16 cellular contexts compared by ENCODE assay signal in genomic region chr5:154264549-154265196, GRCh38.
"Had no signal": no experiment of that assay in that cellular context is flagged by ENCODE, and none has a peak within 500 bp of the region (broad histone marks: within the 10 kb centered on the region; RNA-seq: fewer than 3 reads in every experiment).

No MANE protein-coding gene starts in this region.

- H3K4me1 ChIP-seq: psoas muscle had no signal

- ATAC-seq: psoas muscle; stimulated activated effector memory CD8-positive, alpha-beta T cell treated with anti-CD3 and anti-CD28 coated beads, Interleukin-12 subunit alpha, Interleukin-12 subunit beta, amount 100 ng/mL, for 72 hours; T-helper 17 cell had no signal

- H3K27ac ChIP-seq: psoas muscle had no signal

- H3K27ac Mint-ChIP-seq: activated CD4-positive, alpha-beta T cell treated with anti-CD3 and anti-CD28 coated beads, Interleukin-2, amount 10 ng/mL, durations not matched to agents 24 days and 14 days; activated T-helper 1 cell treated with anti-CD3 and anti-CD28 coated beads, Interleukin-12 subunit alpha, Interleukin-12 subunit beta, Interleukin-2, Interleukin-4 antibody, amounts not matched to agents 30 ng/mL and 10 ng/mL and 1 ng/mL, durations not matched to agents 14 hours and 24 hours and 36 hours; dendritic cell treated with granulocyte-macrophage colony-stimulating factor and Interleukin-4, amounts not matched to agents 40 ng/mL and 50 ng/mL, for 4 days; stimulated activated effector memory CD8-positive, alpha-beta T cell treated with anti-CD3 and anti-CD28 coated beads, Interleukin-12 subunit alpha, Interleukin-12 subunit beta, amount 100 ng/mL, for 72 hours; T-helper 17 cell had no signal

- H3K9me3 Mint-ChIP-seq: activated CD4-positive, alpha-beta T cell treated with anti-CD3 and anti-CD28 coated beads, Interleukin-2, amount 10 ng/mL, durations not matched to agents 24 days and 14 days; activated T-helper 1 cell treated with anti-CD3 and anti-CD28 coated beads, Interleukin-12 subunit alpha, Interleukin-12 subunit beta, Interleukin-2, Interleukin-4 antibody, amounts not matched to agents 30 ng/mL and 10 ng/mL and 1 ng/mL, durations not matched to agents 14 hours and 24 hours and 36 hours; dendritic cell treated with granulocyte-macrophage colony-stimulating factor and Interleukin-4, amounts not matched to agents 40 ng/mL and 50 ng/mL, for 4 days; effector memory CD8-positive, alpha-beta T cell; nephron; stimulated activated effector memory CD8-positive, alpha-beta T cell treated with anti-CD3 and anti-CD28 coated beads, Interleukin-12 subunit alpha, Interleukin-12 subunit beta, amount 100 ng/mL, for 72 hours had no signal

- DNase-seq: activated CD4-positive, CD25-positive, alpha-beta regulatory T cell; activated naive CD4-positive, alpha-beta T cell treated with Interleukin-2 at 50 U/mL for 16 hours; anterior cingulate cortex; cerebellar nuclear complex; effector memory CD8-positive, alpha-beta T cell; kidney; mesendoderm; psoas muscle; stimulated activated CD4-positive, alpha-beta T cell treated with anti-CD3 and anti-CD28 coated beads, Interleukin-12 subunit alpha, Interleukin-12 subunit beta, amount 100 ng/mL, for 4 hours; stimulated activated CD4-positive, alpha-beta T cell treated with anti-CD3 and anti-CD28 coated beads, Interleukin-2, amount 100 ng/mL, for 24 hours; T-helper 17 cell had no signal

- H3K4me3 ChIP-seq: psoas muscle had no signal

- H3K9me3 ChIP-seq: psoas muscle had no signal

- H3K4me3 Mint-ChIP-seq: activated CD4-positive, alpha-beta T cell treated with anti-CD3 and anti-CD28 coated beads, Interleukin-2, amount 10 ng/mL, durations not matched to agents 24 days and 14 days; activated T-helper 1 cell treated with anti-CD3 and anti-CD28 coated beads, Interleukin-12 subunit alpha, Interleukin-12 subunit beta, Interleukin-2, Interleukin-4 antibody, amounts not matched to agents 30 ng/mL and 10 ng/mL and 1 ng/mL, durations not matched to agents 14 hours and 24 hours and 36 hours; dendritic cell treated with granulocyte-macrophage colony-stimulating factor and Interleukin-4, amounts not matched to agents 40 ng/mL and 50 ng/mL, for 4 days; nephron; stimulated activated effector memory CD8-positive, alpha-beta T cell treated with anti-CD3 and anti-CD28 coated beads, Interleukin-12 subunit alpha, Interleukin-12 subunit beta, amount 100 ng/mL, for 72 hours; T-helper 17 cell had no signal

- H3K27me3 Mint-ChIP-seq: activated CD4-positive, alpha-beta T cell treated with anti-CD3 and anti-CD28 coated beads, Interleukin-2, amount 10 ng/mL, durations not matched to agents 24 days and 14 days; dendritic cell treated with granulocyte-macrophage colony-stimulating factor and Interleukin-4, amounts not matched to agents 40 ng/mL and 50 ng/mL, for 4 days; effector memory CD8-positive, alpha-beta T cell; T-helper 17 cell had no signal
